In the genomic region with DNA sequence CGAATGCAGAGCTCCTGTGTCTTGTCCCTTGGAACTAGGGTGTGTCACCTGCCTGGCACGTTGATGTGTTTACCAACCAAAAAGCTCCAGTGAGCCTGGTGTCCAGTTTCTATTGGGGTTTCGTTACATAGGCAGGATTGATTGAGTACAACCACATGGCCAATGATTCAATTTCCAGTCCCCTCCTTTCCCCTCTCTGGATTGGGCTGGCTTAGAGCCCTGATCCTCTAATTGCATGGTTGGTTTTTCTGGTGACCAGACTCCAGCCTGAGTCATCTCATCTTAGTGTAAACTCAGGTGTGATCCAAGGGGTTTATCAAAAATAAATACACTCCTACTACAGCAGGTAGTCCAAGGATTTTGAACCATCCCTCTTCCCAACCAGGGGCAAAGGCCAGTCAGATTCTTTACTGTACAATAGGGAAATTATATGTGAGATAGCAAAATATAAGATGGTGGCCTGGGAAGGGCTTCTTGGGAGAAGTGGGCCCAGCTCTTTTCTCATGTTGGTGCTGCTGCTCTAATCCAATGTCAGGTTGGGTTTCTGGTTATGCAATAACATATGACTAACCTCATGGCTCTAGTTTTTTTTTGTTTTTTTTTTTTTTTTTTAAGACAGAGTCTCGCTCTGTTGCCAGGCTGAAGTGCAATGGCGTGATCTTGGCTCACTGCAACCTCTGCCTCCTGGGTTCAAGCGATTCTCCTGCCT, we compare ENCODE assay signal across 9 cellular contexts.
A peak's percentile ranks its signal among the peaks of the same experiment; 100 is the strongest.
DNase-seq lines count a peak whose midpoint lies in the region; ATAC-seq, FAIRE-seq and TF ChIP-seq lines count a peak whose summit lies in the region.
"Had no signal": no experiment of that assay in that cellular context is flagged by ENCODE, and none has a peak within 500 bp of the region (broad histone marks: within the 10 kb centered on the region; RNA-seq: fewer than 3 reads in every experiment).

No MANE protein-coding gene starts in this region.

- peak overlapping the region; percentile 32 for H3K4me3 Mint-ChIP-seq in Calu3 (ENCODE audit: low read depth, unreplicated experiment)
- H3K4me3 Mint-ChIP-seq: central memory CD8-positive, alpha-beta T cell had no signal

- H3K4me1 ChIP-seq in mesenchymal stem cell (ENCODE audit: control insufficient read depth, insufficient read depth, low read depth, low read length), result peaks cover 5% of the 10 kb centered on the region

- H2BK120ac ChIP-seq in mesenchymal stem cell (ENCODE audit: low read depth, low read length), result no peak overlapping the region

- H2AFZ ChIP-seq in mesenchymal stem cell (ENCODE audit: low read depth, low read length), result no peak overlapping the region

- no peak overlapping the region for H3K4me3 ChIP-seq in bronchial epithelial cell (ENCODE audit: low read depth, low read length)
- no peak overlapping the region for H3K4me3 ChIP-seq in mesenchymal stem cell (ENCODE audit: insufficient read depth in 1 of 2, low read depth in 1 of 2, low read length in 2 of 2)

- peaks cover 42% of the 10 kb centered on the region for H3K79me1 ChIP-seq in mesenchymal stem cell (replicated peaks; ENCODE audit: low read length, poor library complexity, severe bottlenecking)

- H2BK15ac ChIP-seq in mesenchymal stem cell (ENCODE audit: low read depth, poor library complexity, severe bottlenecking), result no peak overlapping the region

- WGBS in mesenchymal stem cell, result 99% methylated on average over 6 of the region's 6 CpGs

- no peak overlapping the region for H3K4me2 ChIP-seq in mesenchymal stem cell (ENCODE audit: low read length, poor library complexity, severe bottlenecking)

- no peak overlapping the region for H3K4ac ChIP-seq in mesenchymal stem cell (ENCODE audit: low read depth in 1 of 2, low read length in 2 of 2)

- H3K36me3 ChIP-seq in bronchial epithelial cell (ENCODE audit: control insufficient read depth, insufficient read depth, low read length) (no peaks in the 10 kb centered on the region), mesenchymal stem cell (ENCODE audit: control insufficient read depth in 1 of 2, insufficient read depth in 2 of 2, low read depth in 1 of 2, low read length in 2 of 2) (no peaks in the 10 kb centered on the region)

- peaks cover 57% of the 10 kb centered on the region for H3K4me1 Mint-ChIP-seq in Calu3 (ENCODE audit: low read depth, unreplicated experiment)

- no peak for ATAC-seq in GM18520 (IDR thresholded peaks at IDR 0.05; ENCODE audit: unreplicated experiment)
- ATAC-seq in HG03139 (IDR thresholded peaks at IDR 0.05; ENCODE audit: unreplicated experiment), result no peak

- no TSS peak for BruUV-seq in Calu3 (replicated peaks; lab: Mats Ljungman, UMichigan)

- no peaks in the 10 kb centered on the region for H3K9me3 ChIP-seq in mesenchymal stem cell (ENCODE audit: control insufficient read depth, low read length)

- H4K8ac ChIP-seq in mesenchymal stem cell (ENCODE audit: low read length), result no peak overlapping the region

- H3K27me3 Mint-ChIP-seq in Calu3 (ENCODE audit: unreplicated experiment), result no peaks in the 10 kb centered on the region
- H3K27me3 Mint-ChIP-seq: central memory CD8-positive, alpha-beta T cell had no signal

- no peak overlapping the region for H2BK12ac ChIP-seq in mesenchymal stem cell (ENCODE audit: low read length in 2 of 2)

- no peak overlapping the region for H3K9ac ChIP-seq in mesenchymal stem cell (ENCODE audit: low read length)

- TF ChIP-seq CTCF in Calu3 (IDR thresholded peaks at IDR 0.05; ENCODE audit: unreplicated experiment) (no peak), bronchial epithelial cell (IDR thresholded peaks at IDR 0.05; ENCODE audit: insufficient read depth, low read length, severe bottlenecking) (no peak)

- H3K27me3 ChIP-seq in bronchial epithelial cell (ENCODE audit: control insufficient read depth, insufficient read depth, low read length) (no peaks in the 10 kb centered on the region), mesenchymal stem cell (ENCODE audit: control insufficient read depth in 1 of 2, insufficient read depth in 1 of 2, low read length in 2 of 2) (no peaks in the 10 kb centered on the region)

- peaks cover 20% of the 10 kb centered on the region for H3K36me3 Mint-ChIP-seq in Calu3 (ENCODE audit: insufficient read depth, unreplicated experiment)

- CTCF ChIA-PET in Calu3 (lab: Charles Lee), result interaction anchor here (0.6 to 1.2 kb wide), 6 partner anchors 9 to 261 kb away, joined by 3 to 9 read pairs (median 5); no protein-coding TSS in a partner anchor

- H2AK5ac ChIP-seq in mesenchymal stem cell (ENCODE audit: low read length, severe bottlenecking), result no peak overlapping the region

- H3K18ac ChIP-seq in mesenchymal stem cell (ENCODE audit: low read depth in 1 of 2, low read length in 2 of 2), result no peak overlapping the region

- no peak for FAIRE-seq in bronchial epithelial cell (lab: Jason Lieb, UNC)

- H3K14ac ChIP-seq in mesenchymal stem cell (ENCODE audit: low read length in 2 of 2), result no peak overlapping the region

- no peak overlapping the region for H3K27ac ChIP-seq in mesenchymal stem cell (ENCODE audit: low read length, poor library complexity, severe bottlenecking)

- in situ Hi-C loops in KBM-7 (cut with MboI; ENCODE audit: low pct_unique_long_range_greater_than_20kb, low sequenced_read_pairs), result no loop called here

- peaks cover 3% of the 10 kb centered on the region for H3K9me3 Mint-ChIP-seq in Calu3 (ENCODE audit: low read depth, unreplicated experiment)

- peak overlapping the region; percentile 94 for H3K27ac Mint-ChIP-seq in Calu3 (ENCODE audit: unreplicated experiment)

- H4K91ac ChIP-seq in mesenchymal stem cell (ENCODE audit: low read length), result no peak overlapping the region

- H2BK5ac ChIP-seq in mesenchymal stem cell (ENCODE audit: low read depth, low read length, poor library complexity, severe bottlenecking), result no peak overlapping the region

- peak; percentile 73 for DNase-seq in Calu3
- peak; percentile 63 for DNase-seq in NCI-H146 (lab: John Stamatoyannopoulos, UW)
- DNase-seq in bronchial epithelial cell (ENCODE audit: low read depth), result peak; percentile 98
- peak; percentile 65 for DNase-seq in mesenchymal stem cell
- DNase-seq in CD1c-positive myeloid dendritic cell (ENCODE audit: extremely low spot score), result no peak
- no peak for DNase-seq in KBM-7

- intact Hi-C loops in Calu3 (cut with micrococcal nuclease; ENCODE audit: unreplicated experiment), result loop anchor here (2.0 kb wide), 1 partner anchor 52 kb away; no protein-coding TSS in a partner anchor

- H3K23ac ChIP-seq in mesenchymal stem cell (ENCODE audit: low read length in 2 of 2), result no peak overlapping the region

Comparison
In these comparisons a context has a peak if more than half of its experiments do, and no peak if none do; other contexts are left out.
1. DNase-seq: peak in Calu3 (single experiment), NCI-H146 (single experiment), bronchial epithelial cell (single experiment) and mesenchymal stem cell (single experiment); none in CD1c-positive myeloid dendritic cell (single experiment) and KBM-7 (single experiment).